In the genomic region with DNA sequence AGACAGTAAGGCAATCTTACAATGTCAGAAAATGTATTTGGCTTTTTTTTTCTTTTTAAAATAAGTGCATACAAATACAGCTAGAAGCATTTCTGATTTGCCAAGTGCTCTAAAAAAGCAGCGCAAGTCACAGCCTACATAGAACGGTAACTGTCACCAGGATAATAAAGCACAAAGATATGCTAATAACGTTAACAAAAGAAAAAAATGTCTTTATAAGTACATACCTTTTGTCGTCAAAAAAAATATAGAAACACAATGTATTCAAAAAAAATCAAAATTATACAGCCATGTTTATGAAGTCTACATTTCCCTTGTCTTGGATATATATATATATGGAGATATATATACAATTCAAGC, we compare ENCODE assay signal across 8 cellular contexts. TPM values are rescaled to one million over a fixed set of nuclear protein-coding genes. Genes with fewer than 3 reads are reported as not detected.
DNase-seq lines count a peak whose midpoint lies in the region; TF ChIP-seq lines count a peak whose summit lies in the region.

No MANE protein-coding gene starts in this region.

- peaks cover 56% of the 10 kb centered on the region; the same call in 1 of the 2 replicates for H3K79me2 ChIP-seq in OCI-LY7 (ENCODE audit: insufficient read depth, low read depth, low read length)
- H3K79me2 ChIP-seq in osteoblast (ENCODE audit: insufficient read depth, low read length): peaks cover 75% of the 10 kb centered on the region

- H3K27ac ChIP-seq in OCI-LY7 (ENCODE audit: low read depth, low read length, poor library complexity, severe bottlenecking): no peak overlapping the region
- peak overlapping the region; percentile 99 for H3K27ac ChIP-seq in osteoblast (ENCODE audit: low read depth, low read length)

- H3K27me3 Mint-ChIP-seq in Calu3 (ENCODE audit: unreplicated experiment): no peaks in the 10 kb centered on the region

- DNase-seq in Calu3 (no peak), OCI-LY7 (ENCODE audit: low spot score) (no peak), osteoblast (ENCODE audit: insufficient read length, low spot score, missing footprints) (no peak), mucosa of gallbladder (ENCODE audit: low spot score) (no peak), SIG-M5 (lab: John Stamatoyannopoulos, UW) (no peak), NCI-H510A treated with DMSO at 0.1 percent for 48 hours (lab: John Stamatoyannopoulos, UW) (no peak), DMS114 treated with DMSO at 0.1 percent for 48 hours (lab: John Stamatoyannopoulos, UW; ENCODE audit: unreplicated experiment) (no peak)

- H3K9ac ChIP-seq in endocrine pancreas (ENCODE audit: control insufficient read depth, insufficient read depth, low read length): peak overlapping the region; percentile 98

- no TSS peak for BruUV-seq in Calu3 (replicated peaks; lab: Mats Ljungman, UMichigan)
- BruUV-seq in OCI-LY7 (replicated peaks; lab: Mats Ljungman, UMichigan): no TSS peak

- POLR2A ChIA-PET in OCI-LY7 (lab: Charles Lee): interaction anchor here (1.0 kb wide), 1 partner anchor 87 kb away, joined by 3 read pairs; no protein-coding TSS in a partner anchor

- H3K27ac Mint-ChIP-seq in Calu3 (ENCODE audit: unreplicated experiment): peak overlapping the region; percentile 96

- peaks cover 96% of the 10 kb centered on the region for H3K36me3 Mint-ChIP-seq in Calu3 (ENCODE audit: insufficient read depth, unreplicated experiment)

- no peak overlapping the region for H2AFZ ChIP-seq in OCI-LY7 (ENCODE audit: low read length)
- H2AFZ ChIP-seq in osteoblast (ENCODE audit: low read length): no peak overlapping the region

- H3K27me3 ChIP-seq in endocrine pancreas (ENCODE audit: control insufficient read depth, insufficient read depth, low read length) (no peaks in the 10 kb centered on the region), osteoblast (ENCODE audit: insufficient read depth, low read length) (no peaks in the 10 kb centered on the region)

- H3K4me1 ChIP-seq in OCI-LY7 (ENCODE audit: insufficient read depth, low read length, poor library complexity, severe bottlenecking): peaks cover 77% of the 10 kb centered on the region
- peaks cover 19% of the 10 kb centered on the region for H3K4me1 ChIP-seq in endocrine pancreas (ENCODE audit: control insufficient read depth, insufficient read depth, low read length)
- H3K4me1 ChIP-seq in osteoblast (ENCODE audit: insufficient read depth, low read length): peaks cover 39% of the 10 kb centered on the region

- H4K20me1 ChIP-seq in OCI-LY7 (ENCODE audit: insufficient read depth, low read length) (peaks cover 10% of the 10 kb centered on the region; the same call in 1 of the 2 replicates), osteoblast (ENCODE audit: insufficient read depth, low read length) (peaks cover 15% of the 10 kb centered on the region)

- no peaks in the 10 kb centered on the region for H3K9me3 Mint-ChIP-seq in Calu3 (ENCODE audit: low read depth, unreplicated experiment)

- intact Hi-C loops in Calu3 (cut with micrococcal nuclease; ENCODE audit: unreplicated experiment) (no loop called here), OCI-LY7 (cut with micrococcal nuclease; ENCODE audit: unreplicated experiment) (loop anchor here (5.0 kb wide), 1 partner anchor 721 kb away; the partner anchor contains the start of genes ARID4B and GGPS1)

- no peaks in the 10 kb centered on the region for H3K9me2 ChIP-seq in OCI-LY7 (ENCODE audit: insufficient read depth, low read length)

- H3K4me2 ChIP-seq in OCI-LY7 (ENCODE audit: low read length) (peak overlapping the region; percentile 88), osteoblast (ENCODE audit: insufficient read depth, low read length) (peak overlapping the region; percentile 85)

- CTCF ChIA-PET in Calu3 (lab: Charles Lee): interaction anchor here (0.6 to 1.2 kb wide), 2 partner anchors 112 to 486 kb away, joined by 4 read pairs; no protein-coding TSS in a partner anchor
- CTCF ChIA-PET in OCI-LY7 (lab: Charles Lee; ENCODE audit: unreplicated experiment): no interaction called here

- H3K36me3 ChIP-seq in OCI-LY7 (ENCODE audit: insufficient read depth, low read length) (peaks cover 31% of the 10 kb centered on the region), endocrine pancreas (ENCODE audit: control insufficient read depth, insufficient read depth, low read length) (peaks cover 21% of the 10 kb centered on the region), osteoblast (ENCODE audit: insufficient read depth, low read length) (peaks cover 56% of the 10 kb centered on the region)

- TF ChIP-seq CTCF in Calu3 (IDR thresholded peaks at IDR 0.05; ENCODE audit: unreplicated experiment) (no peak), OCI-LY7 (conservative IDR thresholded peaks at IDR 0.05; ENCODE audit: low read length) (no peak), osteoblast (IDR thresholded peaks at IDR 0.05; ENCODE audit: extremely low read depth, low read depth, low read length) (no peak)

- peaks cover 55% of the 10 kb centered on the region for H3K4me1 Mint-ChIP-seq in Calu3 (ENCODE audit: low read depth, unreplicated experiment)

- peak overlapping the region; percentile 72 for H3K4me3 ChIP-seq in OCI-LY7 (ENCODE audit: low read depth, low read length, poor library complexity, severe bottlenecking)
- peak overlapping the region; percentile 100 for H3K4me3 ChIP-seq in endocrine pancreas (ENCODE audit: control insufficient read depth, insufficient read depth, low read length)
- peak overlapping the region; percentile 91 for H3K4me3 ChIP-seq in osteoblast (ENCODE audit: insufficient read depth, low read length)

- peak overlapping the region; percentile 89 for H3K4me3 Mint-ChIP-seq in Calu3 (ENCODE audit: low read depth, unreplicated experiment)

- H3K9me3 ChIP-seq in OCI-LY7 (ENCODE audit: low read length): no peaks in the 10 kb centered on the region
- no peaks in the 10 kb centered on the region for H3K9me3 ChIP-seq in endocrine pancreas (ENCODE audit: control insufficient read depth, low read length)
- H3K9me3 ChIP-seq in osteoblast (ENCODE audit: low read depth, low read length): no peaks in the 10 kb centered on the region

RNA-seq across cellular contexts. Expression of gene IRF2BP2, which starts 3.3 kb away (rescaled TPM):
- 192 and 196 TPM in 2 replicates for total RNA-seq in Calu3 (2022)
- 30.2 and 40.6 TPM in 2 replicates for total RNA-seq in OCI-LY7 (2014; rRNA removed; shearing (Covaris generic))
- 64.6 and 65.9 TPM in 2 replicates for total RNA-seq in OCI-LY7 (2022)
- total RNA-seq in osteoblast: 159 and 172 TPM in 2 replicates
- 231 TPM for total RNA-seq in mucosa of gallbladder
